15 cellular contexts compared by ENCODE assay signal in the genomic region with DNA sequence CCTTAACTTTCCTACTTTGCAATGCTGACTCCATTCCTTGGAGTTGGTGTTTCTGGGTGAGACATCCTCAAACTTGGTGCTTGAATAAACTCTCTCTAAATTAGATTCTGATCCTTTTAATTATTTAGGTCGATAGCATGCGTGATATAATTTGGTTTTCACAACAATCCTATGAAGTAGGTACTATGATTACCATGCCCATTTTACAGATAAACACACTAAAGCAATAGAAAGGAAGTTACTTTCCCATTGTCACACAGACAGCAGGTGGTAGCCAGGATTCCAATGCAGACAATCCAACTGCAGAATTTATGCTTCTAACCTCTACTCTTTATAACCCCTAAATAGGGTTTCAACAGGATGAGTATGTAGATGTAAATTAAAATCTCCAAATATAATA.
"Had no signal": no experiment of that assay in that cellular context is flagged by ENCODE, and none has a peak within 500 bp of the region (broad histone marks: within the 10 kb centered on the region; RNA-seq: fewer than 3 reads in every experiment).

No MANE protein-coding gene starts in this region.

- H3K27me3 ChIP-seq: body of pancreas had no signal

- H3K27ac Mint-ChIP-seq: activated naive CD4-positive, alpha-beta T cell treated with anti-CD3 and anti-CD28 coated beads, Interleukin-2, amount 50 U/mL, for 72 hours; immature natural killer cell; naive thymus-derived CD8-positive, alpha-beta T cell; stimulated activated naive CD8-positive, alpha-beta T cell treated with anti-CD3 and anti-CD28 coated beads, Interleukin-15, Interleukin-2, amounts not matched to agents 100 ng/mL and 50 ng/mL, for 24 hours; T-helper 1 cell treated with Interleukin-12 subunit alpha and Interleukin-12 subunit beta and Interleukin-4 antibody, amounts not matched to agents 30 μg/mL and 1 μg/mL, for 36 hours had no signal

- DNase-seq: activated CD4-positive, CD25-positive, alpha-beta regulatory T cell; activated effector memory CD4-positive, alpha-beta T cell treated with Interleukin-2 at 50 U/mL for 16 hours; amniotic stem cell; body of pancreas; effector memory CD4-positive, alpha-beta T cell; immature natural killer cell; lower lobe of right lung; mucosa of descending colon; naive thymus-derived CD8-positive, alpha-beta T cell; stimulated activated CD4-positive, alpha-beta T cell treated with anti-CD3 and anti-CD28 coated beads, Interleukin-4, amount 100 ng/mL, for 1 hour; stimulated activated CD8-positive, alpha-beta memory T cell treated with anti-CD3 and anti-CD28 coated beads, Interleukin-4, amount 100 ng/mL, for 48 hours had no signal

- H3K36me3 ChIP-seq: lower lobe of right lung had no signal

- H3K4me3 ChIP-seq: body of pancreas, lower lobe of right lung, mucosa of descending colon had no signal

- H3K9me3 Mint-ChIP-seq: activated naive CD4-positive, alpha-beta T cell treated with anti-CD3 and anti-CD28 coated beads, Interleukin-2, amount 50 U/mL, for 72 hours; central memory CD8-positive, alpha-beta T cell; immature natural killer cell; naive thymus-derived CD8-positive, alpha-beta T cell; stimulated activated naive CD8-positive, alpha-beta T cell treated with anti-CD3 and anti-CD28 coated beads, Interleukin-15, Interleukin-2, amounts not matched to agents 100 ng/mL and 50 ng/mL, for 24 hours; T-helper 1 cell treated with Interleukin-12 subunit alpha and Interleukin-12 subunit beta and Interleukin-4 antibody, amounts not matched to agents 30 μg/mL and 1 μg/mL, for 36 hours had no signal

- H3K4me3 Mint-ChIP-seq: central memory CD8-positive, alpha-beta T cell; immature natural killer cell; naive thymus-derived CD8-positive, alpha-beta T cell; stimulated activated naive CD8-positive, alpha-beta T cell treated with anti-CD3 and anti-CD28 coated beads, Interleukin-15, Interleukin-2, amounts not matched to agents 100 ng/mL and 50 ng/mL, for 24 hours; T-helper 1 cell treated with Interleukin-12 subunit alpha and Interleukin-12 subunit beta and Interleukin-4 antibody, amounts not matched to agents 30 μg/mL and 1 μg/mL, for 36 hours had no signal

- H3K27ac ChIP-seq: lower lobe of right lung had no signal

- H3K27me3 Mint-ChIP-seq: central memory CD8-positive, alpha-beta T cell; naive thymus-derived CD8-positive, alpha-beta T cell; stimulated activated naive CD8-positive, alpha-beta T cell treated with anti-CD3 and anti-CD28 coated beads, Interleukin-15, Interleukin-2, amounts not matched to agents 100 ng/mL and 50 ng/mL, for 24 hours had no signal

- H3K9me3 ChIP-seq: body of pancreas, lower lobe of right lung, mucosa of descending colon had no signal

- H3K4me1 Mint-ChIP-seq: immature natural killer cell had no signal
